Comparison of ENCODE assay signal across 1 cellular context in genomic region chr5:39779836-39780235, GRCh38.
TF ChIP-seq lines count a peak whose summit lies in the region.

No MANE protein-coding gene starts in this region.

TF ChIP-seq in H1, 55 proteins besides CTCF, POLR2A, EP300 and RAD21:
- TF ChIP-seq EZH2 (IDR thresholded peaks at IDR 0.05; ENCODE audit: low read depth, low read length, severe bottlenecking): no peak
- no peak for TF ChIP-seq HDAC2 (IDR thresholded peaks at IDR 0.05; ENCODE audit: borderline replicate concordance in 1 of 2, low read depth in 2 of 2, low read length in 2 of 2)
- TF ChIP-seq RNF2 (IDR thresholded peaks at IDR 0.05; ENCODE audit: borderline replicate concordance, low read depth, low read length, missing control alignments, poor library complexity, severe bottlenecking): no peak
- no peak for TF ChIP-seq SUZ12 (IDR thresholded peaks at IDR 0.05; ENCODE audit: low read length)
- TF ChIP-seq RXRA (IDR thresholded peaks at IDR 0.05; ENCODE audit: insufficient read depth, low read depth, low read length): no peak
- no peak for TF ChIP-seq SP1 (IDR thresholded peaks at IDR 0.05; ENCODE audit: low read depth, low read length)
- TF ChIP-seq POLR2AphosphoS5 (IDR thresholded peaks at IDR 0.05; ENCODE audit: low read depth, low read length): no peak
- TF ChIP-seq, protein P1, sequence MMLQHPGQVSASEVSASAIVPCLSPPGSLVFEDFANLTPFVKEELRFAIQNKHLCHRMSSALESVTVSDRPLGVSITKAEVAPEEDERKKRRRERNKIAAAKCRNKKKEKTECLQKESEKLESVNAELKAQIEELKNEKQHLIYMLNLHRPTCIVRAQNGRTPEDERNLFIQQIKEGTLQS (IDR thresholded peaks at IDR 0.05; ENCODE audit: insufficient read depth, low read depth, low read length): no peak
- TF ChIP-seq SIX5 (IDR thresholded peaks at IDR 0.05; ENCODE audit: low read depth, low read length): no peak
- no peak for TF ChIP-seq ASH2L (IDR thresholded peaks at IDR 0.05; ENCODE audit: low read length)
- TF ChIP-seq TCF12 (IDR thresholded peaks at IDR 0.05; ENCODE audit: low read depth, low read length): no peak
- no peak for TF ChIP-seq BRCA1 (IDR thresholded peaks at IDR 0.05; ENCODE audit: low read depth, low read length)
- TF ChIP-seq CHD7 (IDR thresholded peaks at IDR 0.05; ENCODE audit: insufficient replicate concordance, low read length): no peak
- TF ChIP-seq ATF2 (IDR thresholded peaks at IDR 0.05; ENCODE audit: low read length): no peak
- TF ChIP-seq GTF2F1 (IDR thresholded peaks at IDR 0.05; ENCODE audit: borderline replicate concordance, low read depth, low read length): no peak
- no peak for TF ChIP-seq MAFK (IDR thresholded peaks at IDR 0.05; ENCODE audit: low read depth, low read length)
- TF ChIP-seq FOSL1 (IDR thresholded peaks at IDR 0.05; ENCODE audit: insufficient read depth, low read depth, low read length): no peak
- no peak for TF ChIP-seq NANOG (IDR thresholded peaks at IDR 0.05; ENCODE audit: insufficient read depth, low read depth, low read length, poor library complexity, severe bottlenecking)
- TF ChIP-seq NRF1 (IDR thresholded peaks at IDR 0.05; ENCODE audit: low read depth, low read length): no peak
